1 cellular context compared by ENCODE assay signal in the genomic region with DNA sequence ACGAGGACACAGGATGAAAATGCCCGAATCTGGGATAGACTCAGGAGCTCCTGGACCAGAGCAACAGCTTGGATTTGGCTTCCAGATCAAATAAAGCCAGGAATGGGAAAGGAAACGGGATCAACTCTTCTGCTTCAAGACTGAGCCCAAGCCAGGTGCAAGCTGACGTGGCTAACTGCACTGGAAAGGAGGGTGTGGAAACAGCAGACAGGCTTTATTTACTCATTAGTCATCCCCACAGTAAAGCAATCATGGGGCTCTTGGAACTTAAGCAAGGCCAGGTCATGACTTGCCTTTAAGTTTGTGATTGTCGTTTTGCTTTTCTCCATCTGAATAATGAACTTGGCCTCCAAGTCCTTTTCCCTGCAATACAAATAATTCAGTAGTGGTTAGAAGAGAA.
TF ChIP-seq lines count a peak whose summit lies in the region.

No MANE protein-coding gene starts in this region.

TF ChIP-seq in HepG2, 621 proteins besides CTCF, POLR2A, EP300 and RAD21 (continued from another document and continues in another):
- TF ChIP-seq, protein P1, sequence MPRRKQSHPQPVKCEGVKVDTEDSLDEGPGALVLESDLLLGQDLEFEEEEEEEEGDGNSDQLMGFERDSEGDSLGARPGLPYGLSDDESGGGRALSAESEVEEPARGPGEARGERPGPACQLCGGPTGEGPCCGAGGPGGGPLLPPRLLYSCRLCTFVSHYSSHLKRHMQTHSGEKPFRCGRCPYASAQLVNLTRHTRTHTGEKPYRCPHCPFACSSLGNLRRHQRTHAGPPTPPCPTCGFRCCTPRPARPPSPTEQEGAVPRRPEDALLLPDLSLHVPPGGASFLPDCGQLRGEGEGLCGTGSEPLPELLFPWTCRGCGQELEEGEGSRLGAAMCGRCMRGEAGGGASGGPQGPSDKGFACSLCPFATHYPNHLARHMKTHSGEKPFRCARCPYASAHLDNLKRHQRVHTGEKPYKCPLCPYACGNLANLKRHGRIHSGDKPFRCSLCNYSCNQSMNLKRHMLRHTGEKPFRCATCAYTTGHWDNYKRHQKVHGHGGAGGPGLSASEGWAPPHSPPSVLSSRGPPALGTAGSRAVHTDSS (CRISPR knock-in tag; conservative IDR thresholded peaks at IDR 0.05), result no peak
- TF ChIP-seq ELF3 (CRISPR knock-in tag; IDR thresholded peaks at IDR 0.05) (peak; percentile 58; the same call in 1 of the 2 replicates), RXRB (CRISPR knock-in tag; IDR thresholded peaks at IDR 0.05; ENCODE audit: borderline replicate concordance) (peak; percentile 74), ZNF792 (CRISPR knock-in tag; IDR thresholded peaks at IDR 0.05) (peak; percentile 80; the same call in 1 of the 2 replicates), TCF7 (IDR thresholded peaks at IDR 0.05; ENCODE audit: low read depth) (0 out of 2 replicates have a peak, but pooled peaks have one; percentile 24), JUND (CRISPR knock-in tag; IDR thresholded peaks at IDR 0.05) (peak; percentile 53; the same call in 1 of the 2 replicates), ZNF331 (CRISPR knock-in tag; IDR thresholded peaks at IDR 0.05) (0 out of 2 replicates have a peak, but pooled peaks have one; percentile 28), NR2F1 (CRISPR knock-in tag; IDR thresholded peaks at IDR 0.05) (peak in 1 of 2 experiments; percentile 56; a peak in 1 of 4 replicates), ZNF333 (CRISPR knock-in tag; IDR thresholded peaks at IDR 0.05; ENCODE audit: borderline replicate concordance) (no peak), ZNF670 (CRISPR knock-in tag; IDR thresholded peaks at IDR 0.05; ENCODE audit: borderline replicate concordance) (no peak), KDM2A (CRISPR knock-in tag; IDR thresholded peaks at IDR 0.05; ENCODE audit: borderline replicate concordance, low read depth) (peak; percentile 40; the same call in 1 of the 2 replicates), SP5 (CRISPR knock-in tag; IDR thresholded peaks at IDR 0.05; ENCODE audit: borderline replicate concordance, low read depth) (no peak), SSRP1 (CRISPR knock-in tag; IDR thresholded peaks at IDR 0.05) (no peak), FOXC1 (CRISPR knock-in tag; IDR thresholded peaks at IDR 0.05; ENCODE audit: borderline replicate concordance) (no peak), NR2F2 (IDR thresholded peaks at IDR 0.05; ENCODE audit: borderline replicate concordance, low read depth) (no peak), CBX5 (CRISPR knock-in tag; IDR thresholded peaks at IDR 0.05; ENCODE audit: borderline replicate concordance) (peak; percentile 31; the same call in 1 of the 2 replicates), BRCA1 (CRISPR knock-in tag; IDR thresholded peaks at IDR 0.05) (no peak), ZMYM3 (CRISPR knock-in tag; IDR thresholded peaks at IDR 0.05) (no peak), ZFP41 (CRISPR knock-in tag; IDR thresholded peaks at IDR 0.05; ENCODE audit: borderline replicate concordance) (no peak), CREM (IDR thresholded peaks at IDR 0.05) (peak; percentile 34; the same call in 1 of the 2 replicates), CREM (CRISPR knock-in tag; IDR thresholded peaks at IDR 0.05) (no peak), PAF1 (CRISPR knock-in tag; IDR thresholded peaks at IDR 0.05) (no peak), RBFOX2 (IDR thresholded peaks at IDR 0.05; ENCODE audit: low read depth, low read length) (no peak), MXI1 (IDR thresholded peaks at IDR 0.05; ENCODE audit: borderline replicate concordance, low read depth, low read length) (no peak), NRL (CRISPR knock-in tag; IDR thresholded peaks at IDR 0.05; ENCODE audit: borderline replicate concordance) (no peak), ZNF501 (CRISPR knock-in tag; IDR thresholded peaks at IDR 0.05) (0 out of 2 replicates have a peak, but pooled peaks have one; percentile 21), ZSCAN9 (CRISPR knock-in tag; IDR thresholded peaks at IDR 0.05; ENCODE audit: borderline replicate concordance) (no peak; the same call in 1 of the 2 replicates), ZNF703 (CRISPR knock-in tag; IDR thresholded peaks at IDR 0.05; ENCODE audit: borderline replicate concordance) (no peak), ZBTB38 (CRISPR knock-in tag; IDR thresholded peaks at IDR 0.05) (no peak), ZNF282 (IDR thresholded peaks at IDR 0.05; ENCODE audit: partially characterized antibody) (no peak), THYN1 (CRISPR knock-in tag; IDR thresholded peaks at IDR 0.05; ENCODE audit: borderline replicate concordance, low read depth) (no peak), NFRKB (IDR thresholded peaks at IDR 0.05) (no peak), ZNF614 (CRISPR knock-in tag; IDR thresholded peaks at IDR 0.05; ENCODE audit: borderline replicate concordance) (peak; percentile 74; the same call in 1 of the 2 replicates)
- TF ChIP-seq, protein P2, sequence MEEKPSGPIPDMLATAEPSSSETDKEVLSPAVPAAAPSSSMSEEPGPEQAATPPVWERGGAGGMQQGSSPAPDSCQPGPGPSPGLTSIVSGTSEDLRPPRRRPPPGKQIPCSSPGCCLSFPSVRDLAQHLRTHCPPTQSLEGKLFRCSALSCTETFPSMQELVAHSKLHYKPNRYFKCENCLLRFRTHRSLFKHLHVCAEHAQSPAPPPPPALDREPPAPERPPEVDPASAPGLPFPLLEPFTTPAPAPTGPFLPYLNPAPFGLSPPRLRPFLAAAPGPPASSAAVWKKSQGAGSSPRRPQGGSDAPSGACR (CRISPR knock-in tag; IDR thresholded peaks at IDR 0.05), result no peak
- TF ChIP-seq, protein P3, sequence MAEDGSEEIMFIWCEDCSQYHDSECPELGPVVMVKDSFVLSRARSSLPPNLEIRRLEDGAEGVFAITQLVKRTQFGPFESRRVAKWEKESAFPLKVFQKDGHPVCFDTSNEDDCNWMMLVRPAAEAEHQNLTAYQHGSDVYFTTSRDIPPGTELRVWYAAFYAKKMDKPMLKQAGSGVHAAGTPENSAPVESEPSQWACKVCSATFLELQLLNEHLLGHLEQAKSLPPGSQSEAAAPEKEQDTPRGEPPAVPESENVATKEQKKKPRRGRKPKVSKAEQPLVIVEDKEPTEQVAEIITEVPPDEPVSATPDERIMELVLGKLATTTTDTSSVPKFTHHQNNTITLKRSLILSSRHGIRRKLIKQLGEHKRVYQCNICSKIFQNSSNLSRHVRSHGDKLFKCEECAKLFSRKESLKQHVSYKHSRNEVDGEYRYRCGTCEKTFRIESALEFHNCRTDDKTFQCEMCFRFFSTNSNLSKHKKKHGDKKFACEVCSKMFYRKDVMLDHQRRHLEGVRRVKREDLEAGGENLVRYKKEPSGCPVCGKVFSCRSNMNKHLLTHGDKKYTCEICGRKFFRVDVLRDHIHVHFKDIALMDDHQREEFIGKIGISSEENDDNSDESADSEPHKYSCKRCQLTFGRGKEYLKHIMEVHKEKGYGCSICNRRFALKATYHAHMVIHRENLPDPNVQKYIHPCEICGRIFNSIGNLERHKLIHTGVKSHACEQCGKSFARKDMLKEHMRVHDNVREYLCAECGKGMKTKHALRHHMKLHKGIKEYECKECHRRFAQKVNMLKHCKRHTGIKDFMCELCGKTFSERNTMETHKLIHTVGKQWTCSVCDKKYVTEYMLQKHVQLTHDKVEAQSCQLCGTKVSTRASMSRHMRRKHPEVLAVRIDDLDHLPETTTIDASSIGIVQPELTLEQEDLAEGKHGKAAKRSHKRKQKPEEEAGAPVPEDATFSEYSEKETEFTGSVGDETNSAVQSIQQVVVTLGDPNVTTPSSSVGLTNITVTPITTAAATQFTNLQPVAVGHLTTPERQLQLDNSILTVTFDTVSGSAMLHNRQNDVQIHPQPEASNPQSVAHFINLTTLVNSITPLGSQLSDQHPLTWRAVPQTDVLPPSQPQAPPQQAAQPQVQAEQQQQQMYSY (CRISPR knock-in tag; IDR thresholded peaks at IDR 0.05), result no peak
- TF ChIP-seq, protein P4, sequence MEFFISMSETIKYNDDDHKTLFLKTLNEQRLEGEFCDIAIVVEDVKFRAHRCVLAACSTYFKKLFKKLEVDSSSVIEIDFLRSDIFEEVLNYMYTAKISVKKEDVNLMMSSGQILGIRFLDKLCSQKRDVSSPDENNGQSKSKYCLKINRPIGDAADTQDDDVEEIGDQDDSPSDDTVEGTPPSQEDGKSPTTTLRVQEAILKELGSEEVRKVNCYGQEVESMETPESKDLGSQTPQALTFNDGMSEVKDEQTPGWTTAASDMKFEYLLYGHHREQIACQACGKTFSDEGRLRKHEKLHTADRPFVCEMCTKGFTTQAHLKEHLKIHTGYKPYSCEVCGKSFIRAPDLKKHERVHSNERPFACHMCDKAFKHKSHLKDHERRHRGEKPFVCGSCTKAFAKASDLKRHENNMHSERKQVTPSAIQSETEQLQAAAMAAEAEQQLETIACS (CRISPR knock-in tag; IDR thresholded peaks at IDR 0.05), result no peak
- TF ChIP-seq, protein P5, sequence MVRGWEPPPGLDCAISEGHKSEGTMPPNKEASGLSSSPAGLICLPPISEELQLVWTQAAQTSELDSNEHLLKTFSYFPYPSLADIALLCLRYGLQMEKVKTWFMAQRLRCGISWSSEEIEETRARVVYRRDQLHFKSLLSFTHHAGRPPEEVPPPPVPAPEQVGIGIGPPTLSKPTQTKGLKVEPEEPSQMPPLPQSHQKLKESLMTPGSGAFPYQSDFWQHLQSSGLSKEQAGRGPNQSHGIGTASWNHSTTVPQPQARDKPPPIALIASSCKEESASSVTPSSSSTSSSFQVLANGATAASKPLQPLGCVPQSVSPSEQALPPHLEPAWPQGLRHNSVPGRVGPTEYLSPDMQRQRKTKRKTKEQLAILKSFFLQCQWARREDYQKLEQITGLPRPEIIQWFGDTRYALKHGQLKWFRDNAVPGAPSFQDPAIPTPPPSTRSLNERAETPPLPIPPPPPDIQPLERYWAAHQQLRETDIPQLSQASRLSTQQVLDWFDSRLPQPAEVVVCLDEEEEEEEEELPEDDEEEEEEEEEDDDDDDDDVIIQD (CRISPR knock-in tag; IDR thresholded peaks at IDR 0.05; ENCODE audit: low read depth), result peak; percentile 85
- TF ChIP-seq, protein P6, sequence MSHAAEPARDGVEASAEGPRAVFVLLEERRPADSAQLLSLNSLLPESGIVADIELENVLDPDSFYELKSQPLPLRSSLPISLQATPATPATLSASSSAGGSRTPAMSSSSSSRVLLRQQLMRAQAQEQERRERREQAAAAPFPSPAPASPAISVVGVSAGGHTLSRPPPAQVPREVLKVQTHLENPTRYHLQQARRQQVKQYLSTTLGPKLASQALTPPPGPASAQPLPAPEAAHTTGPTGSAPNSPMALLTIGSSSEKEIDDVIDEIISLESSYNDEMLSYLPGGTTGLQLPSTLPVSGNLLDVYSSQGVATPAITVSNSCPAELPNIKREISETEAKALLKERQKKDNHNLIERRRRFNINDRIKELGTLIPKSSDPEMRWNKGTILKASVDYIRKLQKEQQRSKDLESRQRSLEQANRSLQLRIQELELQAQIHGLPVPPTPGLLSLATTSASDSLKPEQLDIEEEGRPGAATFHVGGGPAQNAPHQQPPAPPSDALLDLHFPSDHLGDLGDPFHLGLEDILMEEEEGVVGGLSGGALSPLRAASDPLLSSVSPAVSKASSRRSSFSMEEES (CRISPR knock-in tag; IDR thresholded peaks at IDR 0.05), result peak; percentile 77
- TF ChIP-seq, protein P7, sequence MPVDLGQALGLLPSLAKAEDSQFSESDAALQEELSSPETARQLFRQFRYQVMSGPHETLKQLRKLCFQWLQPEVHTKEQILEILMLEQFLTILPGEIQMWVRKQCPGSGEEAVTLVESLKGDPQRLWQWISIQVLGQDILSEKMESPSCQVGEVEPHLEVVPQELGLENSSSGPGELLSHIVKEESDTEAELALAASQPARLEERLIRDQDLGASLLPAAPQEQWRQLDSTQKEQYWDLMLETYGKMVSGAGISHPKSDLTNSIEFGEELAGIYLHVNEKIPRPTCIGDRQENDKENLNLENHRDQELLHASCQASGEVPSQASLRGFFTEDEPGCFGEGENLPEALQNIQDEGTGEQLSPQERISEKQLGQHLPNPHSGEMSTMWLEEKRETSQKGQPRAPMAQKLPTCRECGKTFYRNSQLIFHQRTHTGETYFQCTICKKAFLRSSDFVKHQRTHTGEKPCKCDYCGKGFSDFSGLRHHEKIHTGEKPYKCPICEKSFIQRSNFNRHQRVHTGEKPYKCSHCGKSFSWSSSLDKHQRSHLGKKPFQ (CRISPR knock-in tag; IDR thresholded peaks at IDR 0.05; ENCODE audit: insufficient replicate concordance), result no peak
- TF ChIP-seq, protein P8, sequence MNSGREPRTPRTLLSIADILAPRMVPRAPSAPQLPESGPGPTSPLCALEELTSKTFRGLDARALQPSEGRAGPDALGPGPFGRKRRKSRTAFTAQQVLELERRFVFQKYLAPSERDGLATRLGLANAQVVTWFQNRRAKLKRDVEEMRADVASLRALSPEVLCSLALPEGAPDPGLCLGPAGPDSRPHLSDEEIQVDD (CRISPR knock-in tag; IDR thresholded peaks at IDR 0.05; ENCODE audit: borderline replicate concordance), result no peak
- TF ChIP-seq, protein P9, sequence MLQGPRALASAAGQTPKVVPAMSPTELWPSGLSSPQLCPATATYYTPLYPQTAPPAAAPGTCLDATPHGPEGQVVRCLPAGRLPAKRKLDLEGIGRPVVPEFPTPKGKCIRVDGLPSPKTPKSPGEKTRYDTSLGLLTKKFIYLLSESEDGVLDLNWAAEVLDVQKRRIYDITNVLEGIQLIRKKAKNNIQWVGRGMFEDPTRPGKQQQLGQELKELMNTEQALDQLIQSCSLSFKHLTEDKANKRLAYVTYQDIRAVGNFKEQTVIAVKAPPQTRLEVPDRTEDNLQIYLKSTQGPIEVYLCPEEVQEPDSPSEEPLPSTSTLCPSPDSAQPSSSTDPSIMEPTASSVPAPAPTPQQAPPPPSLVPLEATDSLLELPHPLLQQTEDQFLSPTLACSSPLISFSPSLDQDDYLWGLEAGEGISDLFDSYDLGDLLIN (CRISPR knock-in tag; IDR thresholded peaks at IDR 0.05; ENCODE audit: borderline replicate concordance), result no peak
- TF ChIP-seq, protein P10, sequence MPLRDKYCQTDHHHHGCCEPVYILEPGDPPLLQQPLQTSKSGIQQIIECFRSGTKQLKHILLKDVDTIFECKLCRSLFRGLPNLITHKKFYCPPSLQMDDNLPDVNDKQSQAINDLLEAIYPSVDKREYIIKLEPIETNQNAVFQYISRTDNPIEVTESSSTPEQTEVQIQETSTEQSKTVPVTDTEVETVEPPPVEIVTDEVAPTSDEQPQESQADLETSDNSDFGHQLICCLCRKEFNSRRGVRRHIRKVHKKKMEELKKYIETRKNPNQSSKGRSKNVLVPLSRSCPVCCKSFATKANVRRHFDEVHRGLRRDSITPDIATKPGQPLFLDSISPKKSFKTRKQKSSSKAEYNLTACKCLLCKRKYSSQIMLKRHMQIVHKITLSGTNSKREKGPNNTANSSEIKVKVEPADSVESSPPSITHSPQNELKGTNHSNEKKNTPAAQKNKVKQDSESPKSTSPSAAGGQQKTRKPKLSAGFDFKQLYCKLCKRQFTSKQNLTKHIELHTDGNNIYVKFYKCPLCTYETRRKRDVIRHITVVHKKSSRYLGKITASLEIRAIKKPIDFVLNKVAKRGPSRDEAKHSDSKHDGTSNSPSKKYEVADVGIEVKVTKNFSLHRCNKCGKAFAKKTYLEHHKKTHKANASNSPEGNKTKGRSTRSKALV (CRISPR knock-in tag; IDR thresholded peaks at IDR 0.05), result 0 out of 2 replicates have a peak, but pooled peaks have one; percentile 32
- TF ChIP-seq, protein P11, sequence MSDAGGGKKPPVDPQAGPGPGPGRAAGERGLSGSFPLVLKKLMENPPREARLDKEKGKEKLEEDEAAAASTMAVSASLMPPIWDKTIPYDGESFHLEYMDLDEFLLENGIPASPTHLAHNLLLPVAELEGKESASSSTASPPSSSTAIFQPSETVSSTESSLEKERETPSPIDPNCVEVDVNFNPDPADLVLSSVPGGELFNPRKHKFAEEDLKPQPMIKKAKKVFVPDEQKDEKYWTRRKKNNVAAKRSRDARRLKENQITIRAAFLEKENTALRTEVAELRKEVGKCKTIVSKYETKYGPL (CRISPR knock-in tag; IDR thresholded peaks at IDR 0.05), result no peak
